35 cellular contexts compared by ENCODE assay signal in the genomic region with DNA sequence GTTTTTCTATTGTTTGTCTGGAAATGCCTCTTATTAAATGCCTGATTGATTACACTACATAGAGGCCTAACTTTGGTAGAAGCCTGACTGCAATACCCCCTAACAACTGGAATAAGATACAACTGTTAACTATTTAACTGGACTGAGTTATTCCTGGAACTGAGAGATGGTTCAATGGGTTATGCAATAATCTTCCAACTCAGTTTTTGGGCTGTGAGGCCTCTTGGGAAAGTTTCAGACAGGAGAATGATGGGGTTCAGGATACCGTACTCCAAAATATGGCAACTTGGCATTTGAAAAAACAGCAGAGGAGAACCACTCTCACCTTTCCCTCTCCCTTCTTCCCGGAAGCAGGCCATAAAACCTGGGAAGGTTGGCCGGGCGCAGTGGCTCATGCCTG. TPM values are rescaled to one million over a fixed set of nuclear protein-coding genes. Genes with fewer than 3 reads are reported as not detected.
"Had no signal": no experiment of that assay in that cellular context is flagged by ENCODE, and none has a peak within 500 bp of the region (broad histone marks: within the 10 kb centered on the region; RNA-seq: fewer than 3 reads in every experiment).

No MANE protein-coding gene starts in this region.

- FAIRE-seq: astrocyte, bronchial epithelial cell had no signal

- H3K9me3 ChIP-seq: adrenal gland, ascending aorta, body of pancreas, breast epithelium had no signal

- H3K27ac ChIP-seq: adrenal gland, ascending aorta, body of pancreas, brain microvascular endothelial cell, breast epithelium, cardiac muscle cell had no signal

- H3K36me3 ChIP-seq: adrenal gland, ascending aorta, brain microvascular endothelial cell, breast epithelium, cardiac muscle cell had no signal

- H3K27me3 ChIP-seq: adrenal gland, ascending aorta, body of pancreas, brain microvascular endothelial cell, breast epithelium, cardiac muscle cell had no signal

- DNase-seq: activated effector memory CD4-positive, alpha-beta T cell treated with anti-CD3 and anti-CD28 coated beads, Interleukin-2, amount 50 U/mL, for 16 hours; activated effector memory CD4-positive, alpha-beta T cell treated with Interleukin-2 at 50 U/mL for 16 hours; activated gamma-delta T cell; activated gamma-delta T cell treated with Interleukin-2 at 50 U/mL for 16 hours; activated naive CD4-positive, alpha-beta T cell; activated naive CD4-positive, alpha-beta T cell treated with anti-CD3 and anti-CD28 coated beads for 36 hours; activated naive CD4-positive, alpha-beta T cell treated with anti-CD3 and anti-CD28 coated beads, Interleukin-2, amount 10 ng/mL, durations not matched to agents 7 days and 5 days; activated naive CD4-positive, alpha-beta T cell treated with anti-CD3 and anti-CD28 coated beads, Interleukin-2, amount 50 U/mL, for 16 hours; activated naive CD4-positive, alpha-beta T cell treated with Interleukin-2 at 50 U/mL for 16 hours; activated naive CD8-positive, alpha-beta T cell treated with anti-CD3 and anti-CD28 coated beads for 36 hours; activated naive CD8-positive, alpha-beta T cell treated with anti-CD3 and anti-CD28 coated beads, Interleukin-2, amount 10 ng/mL, durations not matched to agents 7 days and 5 days; activated naive CD8-positive, alpha-beta T cell treated with anti-CD3 and anti-CD28 coated beads, Interleukin-2, amount 50 U/mL, for 24 hours; activated T-cell treated with anti-CD3 and anti-CD28 coated beads, Interleukin-2, amount 50 U/mL, for 24 hours; activated T-cell treated with anti-CD3 and anti-CD28 coated beads, Interleukin-2, amount 50 U/mL, for 4 hours; activated T-cell treated with anti-CD3 and anti-CD28 coated beads, Interleukin-2, amount 50 U/mL, for 48 hours; activated T-cell treated with anti-CD3 and anti-CD28 coated beads, Interleukin-2, amount 50 U/mL, for 72 hours; adrenal gland; amniotic stem cell; amygdala; anterior cingulate cortex; aorta; body of pancreas; brain microvascular endothelial cell; caudate nucleus; central memory CD4-positive, alpha-beta T cell; cerebellar nuclear complex had no signal

- H3K4me3 ChIP-seq: adrenal gland, ascending aorta, body of pancreas, breast epithelium, cardiac muscle cell had no signal

- ATAC-seq: activated naive CD4-positive, alpha-beta T cell treated with anti-CD3 and anti-CD28 coated beads, Interleukin-2, amount 50 U/mL, for 72 hours; activated naive CD8-positive, alpha-beta T cell treated with anti-CD3 and anti-CD28 coated beads, Interleukin-2, amount 50 U/mL, for 24 hours; activated T-cell treated with anti-CD3 and anti-CD28 coated beads, Interleukin-2, amount 50 U/mL, for 4 hours; activated T-cell treated with anti-CD3 and anti-CD28 coated beads, Interleukin-2, amount 50 U/mL, for 72 hours; activated T-helper 17 cell treated with anti-CD3 and anti-CD28 coated beads, Interleukin-2, amount 50 U/mL, for 72 hours; body of pancreas had no signal

- H3K4me1 ChIP-seq: adrenal gland, ascending aorta, body of pancreas, breast epithelium had no signal

RNA-seq across cellular contexts. Expression of gene PCDH1, which starts 19.2 kb away (rescaled TPM):
- total RNA-seq: activated naive CD4-positive, alpha-beta T cell treated with anti-CD3 and anti-CD28 coated beads for 36 hours; activated naive CD8-positive, alpha-beta T cell treated with anti-CD3 and anti-CD28 coated beads for 36 hours; activated naive CD8-positive, alpha-beta T cell treated with anti-CD3 and anti-CD28 coated beads, Interleukin-2, amount 10 ng/mL, durations not matched to agents 7 days and 5 days; activated T-helper 1 cell treated with anti-CD3 and anti-CD28 coated beads, Interleukin-12 subunit alpha, Interleukin-12 subunit beta, Interleukin-2, Interleukin-4 antibody, amounts not matched to agents 30 ng/mL and 10 ng/mL and 1 ng/mL, durations not matched to agents 14 hours and 24 hours and 36 hours; activated T-helper 2 cell treated with anti-CD3 and anti-CD28 coated beads, Interferon-gamma antibody, Interleukin-2, Interleukin-4, amounts not matched to agents 10 μg/mL and 5 μg/mL and 100 μg/mL, durations not matched to agents 14 hours and 24 hours and 36 hours had no signal
